16 cellular contexts compared by ENCODE assay signal in genomic region chr1:3067671-3068399, GRCh38. TPM values are rescaled to one million over a fixed set of nuclear protein-coding genes. Genes with fewer than 3 reads are reported as not detected.
DNase-seq lines count a peak whose midpoint lies in the region; ATAC-seq, FAIRE-seq and TF ChIP-seq lines count a peak whose summit lies in the region.
"Had no signal": no experiment of that assay in that cellular context is flagged by ENCODE, and none has a peak within 500 bp of the region (broad histone marks: within the 10 kb centered on the region; RNA-seq: fewer than 3 reads in every experiment).

No MANE protein-coding gene starts in this region.

- H3K27me3 Mint-ChIP-seq in brain (peaks cover 27% of the 10 kb centered on the region), progenitor cell of endocrine pancreas (peaks cover 10% of the 10 kb centered on the region)

- TF ChIP-seq CTCF in A549 (IDR thresholded peaks at IDR 0.05) (no peak), brain (conservative IDR thresholded peaks at IDR 0.05) (no peak), hepatocyte (IDR thresholded peaks at IDR 0.05; ENCODE audit: poor library complexity) (no peak), progenitor cell of endocrine pancreas (IDR thresholded peaks at IDR 0.05; ENCODE audit: unreplicated experiment) (no peak)

- no peak for TF ChIP-seq EP300 in A549 (IDR thresholded peaks at IDR 0.05)

- TF ChIP-seq RAD21 in A549 (conservative IDR thresholded peaks at IDR 0.05 in 1 of 2, IDR thresholded peaks at IDR 0.05 in 1 of 2) = no peak

- H3K4me1 Mint-ChIP-seq in brain (peaks cover 29% of the 10 kb centered on the region), progenitor cell of endocrine pancreas (ENCODE audit: low read depth) (peaks cover 19% of the 10 kb centered on the region)

- 27% methylated on average over 15 of the region's 78 CpGs for WGBS in A549 (ENCODE audit: missing lambda C conversion rate)
- WGBS in hepatocyte (ENCODE audit: low lambda C conversion rate, missing lambda C conversion rate) = 3% methylated on average over 70 of the region's 78 CpGs

- H3K79me2 ChIP-seq in hepatocyte = peaks cover 14% of the 10 kb centered on the region

- peaks cover 75% of the 10 kb centered on the region for H3K27me3 ChIP-seq in hepatocyte

- peak overlapping the region; percentile 79 for H3K4me3 ChIP-seq in A549
- H3K4me3 ChIP-seq in hepatocyte = peak overlapping the region; percentile 55

- no peak for FAIRE-seq in A549 (lab: Jason Lieb, UNC)

- H3K4me1 ChIP-seq in A549 (no peaks in the 10 kb centered on the region), hepatocyte (ENCODE audit: insufficient read depth) (peaks cover 29% of the 10 kb centered on the region)

- H3K36me3 Mint-ChIP-seq in brain (no peaks in the 10 kb centered on the region), progenitor cell of endocrine pancreas (ENCODE audit: insufficient read depth) (peaks cover 4% of the 10 kb centered on the region)
- H3K36me3 Mint-ChIP-seq: activated naive CD8-positive, alpha-beta T cell had no signal

- H2AFZ ChIP-seq in hepatocyte = peak overlapping the region; percentile 84

- H3K27ac ChIP-seq in A549 (peak overlapping the region in 1 of 2 experiments; percentile 84; a peak in 1 of 6 replicates), hepatocyte (peak overlapping the region; percentile 61)
- H3K27ac ChIP-seq: GM23248 had no signal

- CTCF ChIA-PET in A549 (lab: Yijun Ruan, JAX) = interaction anchor here (0.6 to 1.0 kb wide), 2 partner anchors 349 to 357 kb away, joined by 3 read pairs; no protein-coding TSS in a partner anchor

- H3K4me2 ChIP-seq in A549 (peak overlapping the region; percentile 95), hepatocyte (peak overlapping the region; percentile 95)

- POLR2A ChIA-PET in A549 (lab: Yijun Ruan, JAX) = no interaction called here

- no peaks in the 10 kb centered on the region for H3K36me3 ChIP-seq in hepatocyte (replicated peaks; ENCODE audit: insufficient read depth, low read depth)

- no peaks in the 10 kb centered on the region for H4K20me1 ChIP-seq in hepatocyte (ENCODE audit: insufficient read depth, poor library complexity, severe bottlenecking)

- H3K27ac Mint-ChIP-seq in brain = peak overlapping the region in 3 of 5 experiments; percentile 52 to 81 (median 64)
- H3K27ac Mint-ChIP-seq in progenitor cell of endocrine pancreas = peak overlapping the region; percentile 64
- H3K27ac Mint-ChIP-seq: activated CD4-positive, alpha-beta T cell treated with anti-CD3 and anti-CD28 coated beads, Interleukin-2, amount 10 ng/mL, durations not matched to agents 7 days and 5 days; activated naive CD8-positive, alpha-beta T cell had no signal

- ATAC-seq in A549 = no peak
- ATAC-seq in activated CD4-positive, CD25-positive, alpha-beta regulatory T cell treated with anti-CD3 and anti-CD28 coated beads, Interleukin-2, amount 50 U/mL, for 24 hours = no peak
- ATAC-seq: SK-N-SH treated with all-trans-retinoic acid at 6 μM for 48 hours had no signal

- DNase-seq in A549 (ENCODE audit: low read depth in 1 of 2, low spot score in 1 of 2) (no peak), hepatocyte (ENCODE audit: low spot score) (no peak), progenitor cell of endocrine pancreas (ENCODE audit: low spot score, unreplicated experiment) (no peak), activated gamma-delta T cell (lab: John Stamatoyannopoulos, UW) (no peak), iPS-NIHi11 (ENCODE audit: low spot score) (no peak), NCI-H524 treated with DMSO at 0.1 percent for 48 hours (lab: John Stamatoyannopoulos, UW) (no peak)
- DNase-seq: activated CD4-positive, alpha-beta T cell treated with anti-CD3 and anti-CD28 coated beads, Interleukin-2, amount 10 ng/mL, durations not matched to agents 7 days and 5 days; NCI-H446 treated with DMSO at 0.1 percent for 48 hours had no signal

- TF ChIP-seq POLR2A in A549 (IDR thresholded peaks at IDR 0.05; ENCODE audit: low read length) = no peak

- H3K9me3 ChIP-seq in A549 (no peaks in the 10 kb centered on the region), hepatocyte (ENCODE audit: low read depth) (no peaks in the 10 kb centered on the region)

- H3K9me3 Mint-ChIP-seq in brain (peaks cover 0 to 3% (median 0%) of the 10 kb centered on the region in 5 experiments), progenitor cell of endocrine pancreas (ENCODE audit: low read depth) (no peaks in the 10 kb centered on the region)
- H3K9me3 Mint-ChIP-seq: activated CD4-positive, alpha-beta T cell treated with anti-CD3 and anti-CD28 coated beads, Interleukin-2, amount 10 ng/mL, durations not matched to agents 7 days and 5 days had no signal

- H3K4me3 Mint-ChIP-seq in brain (peak overlapping the region; percentile 78 to 93 (median 83)), progenitor cell of endocrine pancreas (ENCODE audit: low read depth) (peak overlapping the region; percentile 79)
- H3K4me3 Mint-ChIP-seq: activated CD4-positive, alpha-beta T cell treated with anti-CD3 and anti-CD28 coated beads, Interleukin-2, amount 10 ng/mL, durations not matched to agents 7 days and 5 days had no signal

- H3K9me2 ChIP-seq in hepatocyte (replicated peaks; ENCODE audit: insufficient read depth) = no peaks in the 10 kb centered on the region

TF ChIP-seq in A549, 52 proteins besides CTCF, POLR2A, EP300 and RAD21:
- TF ChIP-seq, protein P1, sequence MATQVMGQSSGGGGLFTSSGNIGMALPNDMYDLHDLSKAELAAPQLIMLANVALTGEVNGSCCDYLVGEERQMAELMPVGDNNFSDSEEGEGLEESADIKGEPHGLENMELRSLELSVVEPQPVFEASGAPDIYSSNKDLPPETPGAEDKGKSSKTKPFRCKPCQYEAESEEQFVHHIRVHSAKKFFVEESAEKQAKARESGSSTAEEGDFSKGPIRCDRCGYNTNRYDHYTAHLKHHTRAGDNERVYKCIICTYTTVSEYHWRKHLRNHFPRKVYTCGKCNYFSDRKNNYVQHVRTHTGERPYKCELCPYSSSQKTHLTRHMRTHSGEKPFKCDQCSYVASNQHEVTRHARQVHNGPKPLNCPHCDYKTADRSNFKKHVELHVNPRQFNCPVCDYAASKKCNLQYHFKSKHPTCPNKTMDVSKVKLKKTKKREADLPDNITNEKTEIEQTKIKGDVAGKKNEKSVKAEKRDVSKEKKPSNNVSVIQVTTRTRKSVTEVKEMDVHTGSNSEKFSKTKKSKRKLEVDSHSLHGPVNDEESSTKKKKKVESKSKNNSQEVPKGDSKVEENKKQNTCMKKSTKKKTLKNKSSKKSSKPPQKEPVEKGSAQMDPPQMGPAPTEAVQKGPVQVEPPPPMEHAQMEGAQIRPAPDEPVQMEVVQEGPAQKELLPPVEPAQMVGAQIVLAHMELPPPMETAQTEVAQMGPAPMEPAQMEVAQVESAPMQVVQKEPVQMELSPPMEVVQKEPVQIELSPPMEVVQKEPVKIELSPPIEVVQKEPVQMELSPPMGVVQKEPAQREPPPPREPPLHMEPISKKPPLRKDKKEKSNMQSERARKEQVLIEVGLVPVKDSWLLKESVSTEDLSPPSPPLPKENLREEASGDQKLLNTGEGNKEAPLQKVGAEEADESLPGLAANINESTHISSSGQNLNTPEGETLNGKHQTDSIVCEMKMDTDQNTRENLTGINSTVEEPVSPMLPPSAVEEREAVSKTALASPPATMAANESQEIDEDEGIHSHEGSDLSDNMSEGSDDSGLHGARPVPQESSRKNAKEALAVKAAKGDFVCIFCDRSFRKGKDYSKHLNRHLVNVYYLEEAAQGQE (IDR thresholded peaks at IDR 0.05) = no peak
- no peak for TF ChIP-seq NFE2L2 (conservative IDR thresholded peaks at IDR 0.05; ENCODE audit: low read length)
- TF ChIP-seq ZC3H11A (IDR thresholded peaks at IDR 0.05) = no peak
- TF ChIP-seq POLR2AphosphoS2 (conservative IDR thresholded peaks at IDR 0.05; ENCODE audit: low read length) = no peak
- no peak for TF ChIP-seq JUNB (IDR thresholded peaks at IDR 0.05)
- TF ChIP-seq MAFK (IDR thresholded peaks at IDR 0.05; ENCODE audit: partially characterized antibody) = no peak
- no peak for TF ChIP-seq ELK1 (IDR thresholded peaks at IDR 0.05; ENCODE audit: low read depth, low read length)
- TF ChIP-seq ZSCAN20 (CRISPR knock-in tag; IDR thresholded peaks at IDR 0.05) = no peak
- no peak for TF ChIP-seq EHF (CRISPR knock-in tag; IDR thresholded peaks at IDR 0.05)
- no peak for TF ChIP-seq CBX2 (IDR thresholded peaks at IDR 0.05; ENCODE audit: borderline replicate concordance, low read depth)

RNA-seq across cellular contexts. Expression of gene PRDM16, which starts 1.2 kb away (rescaled TPM):
- polyA plus RNA-seq in A549 (2011; rRNA removed) (0.03 and 0.04 TPM in 2 replicates), A549 (2017; fragmentation: RNase III; extraction: RNeasy Plus Mini Kit Qiagen cat#74134 plus additional on column Dnase treatment) (0.15 to 0.35 TPM (median 0.25 TPM) in 3 replicates), brain (ENCODE audit: insufficient read depth, low read depth, low replicate concordance) (2.4 TPM), hepatocyte (7.7 and 8.1 TPM in 2 replicates)
- 0.08 and 0.22 TPM in 2 replicates for polyA plus RNA-seq in A549 (2012; cell fraction: cytosol; rRNA removed)
- polyA plus RNA-seq in A549 (2012; cell fraction: nucleus; rRNA removed) = 0.26 and 0.40 TPM in 2 replicates
- 0.04 and 0.15 TPM in 2 replicates for polyA minus RNA-seq in A549 (2011; rRNA and poly(A)+ RNA removed)
- total RNA-seq in hepatocyte (3.9 and 9.9 TPM in 2 replicates), progenitor cell of endocrine pancreas (68.7 and 69.1 TPM in 2 replicates)
- total RNA-seq: GM23248, M059J had no signal

RNA-seq across cellular contexts. Expression of gene ACTRT2, which starts 46.6 kb away (rescaled TPM):
- polyA plus RNA-seq in A549 (2011; rRNA removed) = not detected in 2 replicates
- not detected in 2 replicates for polyA plus RNA-seq in A549 (2012; cell fraction: cytosol; rRNA removed)
- not detected in 2 replicates for polyA plus RNA-seq in A549 (2012; cell fraction: nucleus; rRNA removed)
- polyA plus RNA-seq in A549 (2017; fragmentation: RNase III; extraction: RNeasy Plus Mini Kit Qiagen cat#74134 plus additional on column Dnase treatment) = not detected in 3 replicates
- not detected in 2 replicates for polyA minus RNA-seq in A549 (2011; rRNA and poly(A)+ RNA removed)
- not detected for polyA plus RNA-seq in brain (ENCODE audit: insufficient read depth, low read depth, low replicate concordance)
- total RNA-seq in hepatocyte = not detected in 2 replicates
- not detected in 2 replicates for polyA plus RNA-seq in hepatocyte
- 0.20 TPM in 1 of 2 replicates, not detected in the other for total RNA-seq in progenitor cell of endocrine pancreas
- total RNA-seq: activated CD4-positive, alpha-beta T cell treated with anti-CD3 and anti-CD28 coated beads, Interleukin-2, amount 10 ng/mL, durations not matched to agents 7 days and 5 days; GM23248; liver; M059J had no signal
- polyA plus RNA-seq: esophagus, GM23248, liver had no signal
